Comparison of ENCODE assay signal across 9 cellular contexts in genomic region chr17:49089094-49089493, GRCh38. TPM values are rescaled to one million over a fixed set of nuclear protein-coding genes. Genes with fewer than 3 reads are reported as not detected.
"Had no signal": no experiment of that assay in that cellular context is flagged by ENCODE, and none has a peak within 500 bp of the region (broad histone marks: within the 10 kb centered on the region; RNA-seq: fewer than 3 reads in every experiment).

No MANE protein-coding gene starts in this region.

- H3K4me3 ChIP-seq: GM23338, K562 had no signal

- H3K9me3 Mint-ChIP-seq: GM23338, H9 had no signal

- ATAC-seq: GM23338, K562 had no signal

- H3K27ac Mint-ChIP-seq: GM23338, H9 had no signal

- H2AFZ ChIP-seq: GM23338 had no signal

- FAIRE-seq: H1, H54, K562 had no signal

- H3K4me3 Mint-ChIP-seq: GM23338, H9 had no signal

- H3K4me2 ChIP-seq: GM23338 had no signal

- DNase-seq: H9, HCEC 1CT, IMR-90, KG1 had no signal

RNA-seq across cellular contexts. Expression of gene B4GALNT2, which starts 43.5 kb away (rescaled TPM):
- total RNA-seq: GM23338, H1, H9, HT-29, IMR-90, K562 had no signal
- polyA plus RNA-seq: GM23338, H1, IMR-90, K562 had no signal
